ENCODE assay signal across 26 cellular contexts in genomic region chr13:61709258-61709657, GRCh38.
"Had no signal": no experiment of that assay in that cellular context is flagged by ENCODE, and none has a peak within 500 bp of the region (broad histone marks: within the 10 kb centered on the region; RNA-seq: fewer than 3 reads in every experiment).

No MANE protein-coding gene starts in this region.

- H3K27ac ChIP-seq: stomach, suprapubic skin, testis, thoracic aorta, thyroid gland, tibial artery, tibial nerve, transverse colon, upper lobe of left lung, upper lobe of right lung, uterus, vagina had no signal

- DNase-seq: stimulated activated CD4-positive, alpha-beta T cell treated with anti-CD3 and anti-CD28 coated beads, Interleukin-2, amount 100 ng/mL, for 48 hours; stimulated activated CD4-positive, alpha-beta T cell treated with anti-CD3 and anti-CD28 coated beads, Interleukin-4, amount 100 ng/mL, for 1 hour; stimulated activated CD4-positive, alpha-beta T cell treated with anti-CD3 and anti-CD28 coated beads, Interleukin-4, amount 100 ng/mL, for 24 hours; stimulated activated CD4-positive, alpha-beta T cell treated with anti-CD3 and anti-CD28 coated beads, Interleukin-4, amount 100 ng/mL, for 4 hours; stimulated activated CD8-positive, alpha-beta memory T cell treated with anti-CD3 and anti-CD28 coated beads, Interleukin-4, amount 100 ng/mL, for 48 hours; stimulated activated naive B cell treated with anti-CD40 and anti-IgM and Interleukin-4, amounts not matched to agents 10 μg/mL and 1 μg/mL and 100 μg/mL, for 72 hours; stimulated activated naive CD4-positive, alpha-beta T cell treated with Interleukin-2 at 50 U/mL for 16 hours; stimulated activated naive CD8-positive, alpha-beta T cell treated with anti-CD3 and anti-CD28 coated beads, Interleukin-15, amount 100 ng/mL, for 72 hours; stimulated activated naive CD8-positive, alpha-beta T cell treated with anti-CD3 and anti-CD28 coated beads, Interleukin-15, Interleukin-2, amounts not matched to agents 100 U/mL and 50 U/mL, for 24 hours; stomach; substantia nigra; testis; thyroid gland; tibial artery; transverse colon; trophoblast cell; upper lobe of left lung; upper lobe of right lung; uterus had no signal

- H3K4me1 ChIP-seq: stomach, suprapubic skin, testis, thyroid gland, tibial artery, tibial nerve, transverse colon, upper lobe of left lung, upper lobe of right lung, uterus, vagina had no signal

- ATAC-seq: stimulated activated effector memory CD8-positive, alpha-beta T cell treated with anti-CD3 and anti-CD28 coated beads, Interleukin-12 subunit alpha, Interleukin-12 subunit beta, amount 100 ng/mL, for 72 hours; stimulated activated memory B cell treated with anti-CD40 and anti-IgM and Interleukin-4, amounts not matched to agents 10 μg/mL and 1 μg/mL and 100 μg/mL, for 72 hours; stimulated activated naive B cell treated with anti-CD40 and anti-IgM and Interleukin-4, amounts not matched to agents 10 μg/mL and 1 μg/mL and 100 μg/mL, for 72 hours; stimulated activated naive CD8-positive, alpha-beta T cell treated with anti-CD3 and anti-CD28 coated beads, Interleukin-15, amount 100 ng/mL, for 72 hours; stimulated activated naive CD8-positive, alpha-beta T cell treated with anti-CD3 and anti-CD28 coated beads, Interleukin-15, Interleukin-2, amounts not matched to agents 100 U/mL and 50 U/mL, for 24 hours; upper lobe of right lung had no signal

- H3K36me3 ChIP-seq: stomach, suprapubic skin, thoracic aorta, thyroid gland, tibial artery, tibial nerve, transverse colon, upper lobe of left lung, upper lobe of right lung, uterus, vagina had no signal

- H3K9me3 ChIP-seq: suprapubic skin, testis, thoracic aorta, thyroid gland, tibial artery, tibial nerve, transverse colon, upper lobe of left lung, upper lobe of right lung, uterus, vagina had no signal

- H3K4me3 ChIP-seq: stomach, suprapubic skin, testis, thoracic aorta, thyroid gland, tibial artery, tibial nerve, transverse colon, upper lobe of left lung, upper lobe of right lung, uterus, vagina had no signal

- FAIRE-seq: urothelium cell line had no signal

- H3K27me3 ChIP-seq: stomach, suprapubic skin, testis, thyroid gland, tibial artery, tibial nerve, transverse colon, upper lobe of left lung, upper lobe of right lung, uterus, vagina had no signal
